Comparison of ENCODE assay signal across 8 cellular contexts in genomic region chr4:88818650-88819470, GRCh38.
DNase-seq lines count a peak whose midpoint lies in the region; ATAC-seq and TF ChIP-seq lines count a peak whose summit lies in the region.

No MANE protein-coding gene starts in this region.

- intact Hi-C loops in testis (cut with DNase I; ENCODE audit: low total_unique reads): no loop called here

- peaks cover 73% of the 10 kb centered on the region for H3K4me1 Mint-ChIP-seq in mesothelial cell of epicardium

- peak overlapping the region; percentile 71 for H3K27ac Mint-ChIP-seq in mesothelial cell of epicardium

- H3K4me3 ChIP-seq in AG10803 (ENCODE audit: low read length) (no peak overlapping the region), WI38 (ENCODE audit: low read depth, low read length) (no peak overlapping the region), testis (no peak overlapping the region)

- H3K36me3 ChIP-seq in testis (ENCODE audit: low read depth, missing control alignments): no peaks in the 10 kb centered on the region

- H3K4me1 ChIP-seq in testis: peaks cover 8% of the 10 kb centered on the region

- TF ChIP-seq CTCF in AG10803 (conservative IDR thresholded peaks at IDR 0.05; ENCODE audit: low read length): peak; percentile 62
- TF ChIP-seq CTCF in WI38 (IDR thresholded peaks at IDR 0.05; ENCODE audit: low read depth, low read length): peak; percentile 52
- TF ChIP-seq CTCF in mesothelial cell of epicardium (IDR thresholded peaks at IDR 0.05; ENCODE audit: unreplicated experiment): no peak
- TF ChIP-seq CTCF in testis (IDR thresholded peaks at IDR 0.05): peak; percentile 6 to 41 (median 33)

- H3K36me3 Mint-ChIP-seq in mesothelial cell of epicardium: no peaks in the 10 kb centered on the region

- no peaks in the 10 kb centered on the region for H3K9me3 Mint-ChIP-seq in mesothelial cell of epicardium

- no peaks in the 10 kb centered on the region for H3K27me3 ChIP-seq in testis

- H3K27ac ChIP-seq in testis: peak overlapping the region in 1 of 2 donors; percentile 43

- no peak for TF ChIP-seq POLR2A in testis (IDR thresholded peaks at IDR 0.05)

- no peaks in the 10 kb centered on the region for H3K27me3 Mint-ChIP-seq in mesothelial cell of epicardium (ENCODE audit: low read depth)

- H3K4me3 Mint-ChIP-seq in mesothelial cell of epicardium: no peak overlapping the region

- WGBS in testis, 2 donors: 41 to 49% methylated on average over 5 of the region's 5 CpGs

- no peaks in the 10 kb centered on the region for H3K9me3 ChIP-seq in testis

- ATAC-seq in GM18909 (IDR thresholded peaks at IDR 0.05; ENCODE audit: poor library complexity, unreplicated experiment) (peak; percentile 28), HG03378 (IDR thresholded peaks at IDR 0.05; ENCODE audit: unreplicated experiment) (no peak)

- DNase-seq in AG10803 (ENCODE audit: low read depth) (peak; percentile 44), NCI-H2029 (lab: John Stamatoyannopoulos, UW) (peak; percentile 51), mesothelial cell of epicardium (ENCODE audit: low spot score in 2 of 2, unreplicated experiment in 2 of 2) (no peak), testis (peak; percentile 70)
- DNase-seq in effector CD8-positive, alpha-beta T cell (lab: John Stamatoyannopoulos, UW): peak; percentile 4

Comparison
In these comparisons a context has a peak if more than half of its experiments do, and no peak if none do; other contexts are left out.
1. DNase-seq: peak in AG10803 (single experiment), NCI-H2029 (single experiment), effector CD8-positive, alpha-beta T cell (single experiment) and testis (single experiment); none in mesothelial cell of epicardium (0 of 2).